23 cellular contexts compared by ENCODE assay signal in the genomic region with DNA sequence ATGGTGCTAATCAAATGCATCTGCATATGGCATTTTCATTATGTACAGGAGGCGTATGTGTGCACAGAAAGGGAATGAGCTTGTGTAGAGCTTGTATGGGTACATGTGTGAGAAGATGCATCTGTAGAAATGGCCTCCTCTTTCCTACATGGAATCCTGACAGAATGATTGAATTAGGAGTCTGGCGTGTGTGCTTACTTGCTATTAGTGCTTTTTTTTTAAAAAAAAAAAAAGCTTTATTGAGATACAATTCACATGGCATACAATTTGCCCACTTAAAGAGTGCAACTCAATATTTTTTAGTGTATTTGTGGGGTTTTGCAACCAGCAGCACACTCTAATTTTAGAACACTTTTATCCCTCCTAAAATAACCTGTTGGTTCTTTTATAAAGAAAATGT.
DNase-seq lines count a peak whose midpoint lies in the region; ATAC-seq, FAIRE-seq and TF ChIP-seq lines count a peak whose summit lies in the region.
"Had no signal": no experiment of that assay in that cellular context is flagged by ENCODE, and none has a peak within 500 bp of the region (broad histone marks: within the 10 kb centered on the region; RNA-seq: fewer than 3 reads in every experiment).

No MANE protein-coding gene starts in this region.

- H3K27me3 ChIP-seq in GM12878 (replicated peaks in 1 of 2; ENCODE audit: control insufficient read depth in 2 of 2, insufficient read depth in 2 of 2, low read length in 1 of 2), result no peaks in the 10 kb centered on the region
- H3K27me3 ChIP-seq in neutrophil, result no peaks in the 10 kb centered on the region
- H3K27me3 ChIP-seq: colonic mucosa, tibial nerve had no signal

- SMC1A ChIA-PET in GM12878 (lab: Charles Lee; ENCODE audit: uncharacterized antibody, unreplicated experiment), result interaction anchor here (0.8 to 6.9 kb wide), 14 partner anchors 8 to 937 kb away, joined by 3 to 48 read pairs (median 8); no protein-coding TSS in a partner anchor

- no peak overlapping the region for H3K27ac ChIP-seq in GM12878 (ENCODE audit: control insufficient read depth, insufficient read depth)
- H3K27ac ChIP-seq in neutrophil, result peak overlapping the region; percentile 82
- H3K27ac ChIP-seq: C4-2B, colonic mucosa, parathyroid adenoma, tibial nerve had no signal

- FAIRE-seq in GM12892 (lab: Jason Lieb, UNC) (no peak), GM12878 (lab: Jason Lieb, UNC) (no peak)

- H3K36me3 ChIP-seq in GM12878 (ENCODE audit: control insufficient read depth in 2 of 2, insufficient read depth in 2 of 2, low read length in 1 of 2) (peaks cover 14 to 17% of the 10 kb centered on the region in 2 experiments; a peak in 3 of 4 replicates), neutrophil (peaks cover 2% of the 10 kb centered on the region)
- H3K36me3 ChIP-seq: colonic mucosa, tibial nerve had no signal

- POLR2A ChIA-PET in GM12878 (lab: Charles Lee), result interaction anchor here (0.6 to 18.7 kb wide), 11 partner anchors 9 to 159 kb away, joined by 3 to 322 read pairs (median 4); no protein-coding TSS in a partner anchor

- H3K4me2 ChIP-seq in GM12878 (ENCODE audit: control insufficient read depth, insufficient read depth), result no peak overlapping the region

- peaks cover 45% of the 10 kb centered on the region for H3K4me1 ChIP-seq in GM12878 (ENCODE audit: control insufficient read depth, insufficient read depth, low read length)
- peaks cover 68 to 94% of the 10 kb centered on the region in 2 experiments for H3K4me1 ChIP-seq in neutrophil (ENCODE audit: control insufficient read depth in 1 of 2, insufficient read depth in 1 of 2, low read depth in 1 of 2, low read length in 1 of 2)
- H3K4me1 ChIP-seq: colonic mucosa, parathyroid adenoma had no signal

- H3K9ac ChIP-seq in GM12878 (ENCODE audit: control insufficient read depth, insufficient read depth, low read length), result no peak overlapping the region
- H3K9ac ChIP-seq: parathyroid adenoma had no signal

- H3K9me3 ChIP-seq in GM12878 (replicated peaks; ENCODE audit: control insufficient read depth, insufficient read depth, low read length) (no peaks in the 10 kb centered on the region), neutrophil (no peaks in the 10 kb centered on the region)
- H3K9me3 ChIP-seq: colonic mucosa, mucosa of descending colon, tibial nerve had no signal

- no TSS peak for BruUV-seq in GM12878 (replicated peaks; lab: Mats Ljungman, UMichigan)

- H2AFZ ChIP-seq in GM12878 (ENCODE audit: control insufficient read depth, low read depth, low read length), result no peak overlapping the region
- H2AFZ ChIP-seq: parathyroid adenoma had no signal

- intact Hi-C loops in GM12878 (cut with micrococcal nuclease; ENCODE audit: unreplicated experiment), result no loop called here

- TF ChIP-seq POLR2A in GM12892 (IDR thresholded peaks at IDR 0.05; ENCODE audit: low read depth, low read length) (0 out of 2 replicates have a peak, but pooled peaks have one; percentile 33), GM12878 (IDR thresholded peaks at IDR 0.05; ENCODE audit: low read depth, low read length) (no peak)

- RAD21 ChIA-PET in GM12878 (lab: Charles Lee; ENCODE audit: unreplicated experiment), result interaction anchor here (1.2 to 2.7 kb wide), 5 partner anchors 9 to 99 kb away, joined by 3 to 13 read pairs (median 9); no protein-coding TSS in a partner anchor

- TF ChIP-seq EP300 in GM12878 (IDR thresholded peaks at IDR 0.05; ENCODE audit: borderline replicate concordance in 1 of 2, control insufficient read depth in 1 of 2, low read depth in 2 of 2, low read length in 2 of 2), result no peak

- no peak for TF ChIP-seq RAD21 in GM12878 (IDR thresholded peaks at IDR 0.05; ENCODE audit: insufficient read depth, low read depth, low read length)

- in situ Hi-C loops in GM12878 (cut with MboI), result no loop called here

- ATAC-seq in GM12878 (no peak), GM19455 (IDR thresholded peaks at IDR 0.05; ENCODE audit: unreplicated experiment) (no peak)
- ATAC-seq: left cardiac atrium had no signal

- TF ChIP-seq CTCF in GM12878 (IDR thresholded peaks at IDR 0.05 in 2 of 3, conservative IDR thresholded peaks at IDR 0.05 in 1 of 3; ENCODE audit: control insufficient read depth in 2 of 3, extremely low read depth in 1 of 3, insufficient read depth in 1 of 3, low read depth in 3 of 3, low read length in 3 of 3) (no peak), neutrophil (IDR thresholded peaks at IDR 0.05) (no peak)

- DNase-seq in NCI-H2171 treated with DMSO at 0.1 percent for 48 hours (lab: John Stamatoyannopoulos, UW), result peak; percentile 35
- DNase-seq in NCI-H2171 (lab: John Stamatoyannopoulos, UW), result no peak
- DNase-seq in GM12892 (ENCODE audit: insufficient read length), result no peak
- DNase-seq in GM12878 (ENCODE audit: low read depth, low spot score), result no peak
- DNase-seq in COLO668 (lab: John Stamatoyannopoulos, UW; ENCODE audit: unreplicated experiment), result no peak
- DNase-seq in NCI-H526 treated with DMSO at 0.1 percent for 48 hours (lab: John Stamatoyannopoulos, UW), result no peak
- DNase-seq: 8988T; activated CD8-positive, alpha-beta memory T cell treated with anti-CD3 and anti-CD28 coated beads for 24 hours; activated gamma-delta T cell; colonic mucosa; DMS79 treated with DMSO at 0.1 percent for 48 hours; H9; left cardiac atrium; mucosa of descending colon; NCI-H1436 treated with DMSO at 0.1 percent for 48 hours; RPMI8226; stimulated activated CD4-positive, alpha-beta T cell treated with anti-CD3 and anti-CD28 coated beads, Interleukin-4, amount 100 ng/mL, for 24 hours had no signal

- peaks cover 5% of the 10 kb centered on the region for H4K20me1 ChIP-seq in GM12878 (ENCODE audit: control insufficient read depth, insufficient read depth)

- CTCF ChIA-PET in GM12878 (lab: Yijun Ruan, JAX), result interaction anchor here (0.6 to 3.1 kb wide), 8 partner anchors 9 to 117 kb away, joined by 3 to 14 read pairs (median 4); no protein-coding TSS in a partner anchor

- WGBS in GM12878 (ENCODE audit: insufficient coverage, insufficient replicate concordance, low lambda C conversion rate, missing lambda C conversion rate), result 59% methylated on average over 2 of the region's 2 CpGs

- peaks cover 98% of the 10 kb centered on the region for H3K79me2 ChIP-seq in GM12878 (ENCODE audit: control insufficient read depth, insufficient read depth, low read length)
- H3K79me2 ChIP-seq: parathyroid adenoma had no signal

- no peak overlapping the region for H3K4me3 ChIP-seq in GM12878
- H3K4me3 ChIP-seq in neutrophil (ENCODE audit: low read depth in 1 of 2, low read length in 1 of 2), result no peak overlapping the region
- H3K4me3 ChIP-seq: colonic mucosa, mucosa of descending colon, skin epidermis, tibial nerve had no signal

TF ChIP-seq in GM12878, 131 proteins besides CTCF, POLR2A, EP300 and RAD21:
- TF ChIP-seq POLR2AphosphoS2 (IDR thresholded peaks at IDR 0.05; ENCODE audit: low read depth, low read length) (no peak), ZBTB40 (IDR thresholded peaks at IDR 0.05; ENCODE audit: borderline replicate concordance) (peak; percentile 59; the same call in 1 of the 2 replicates), MAX (IDR thresholded peaks at IDR 0.05; ENCODE audit: low read depth, low read length) (no peak)
TF ChIP-seq in GM12878: peak in this region for 1.
